11 cellular contexts compared by ENCODE assay signal in genomic region chr15:79640206-79640605, GRCh38.
DNase-seq lines count a peak whose midpoint lies in the region; ATAC-seq and TF ChIP-seq lines count a peak whose summit lies in the region.
"Had no signal": no experiment of that assay in that cellular context is flagged by ENCODE, and none has a peak within 500 bp of the region (broad histone marks: within the 10 kb centered on the region; RNA-seq: fewer than 3 reads in every experiment).

No MANE protein-coding gene starts in this region.

- intact Hi-C loops in thyroid gland (cut with DNase I) = no loop called here

- ATAC-seq in GM18498 (IDR thresholded peaks at IDR 0.05; ENCODE audit: unreplicated experiment) = no peak
- ATAC-seq: activated CD4-positive, CD25-positive, alpha-beta regulatory T cell treated with anti-CD3 and anti-CD28 coated beads, Interleukin-2, amount 50 U/mL, for 24 hours had no signal

- H2AFZ ChIP-seq in osteoblast (ENCODE audit: low read length) = no peak overlapping the region

- H3K9me3 ChIP-seq in osteoblast (ENCODE audit: low read depth, low read length) (no peaks in the 10 kb centered on the region), thyroid gland (no peaks in the 10 kb centered on the region)

- TF ChIP-seq CTCF in fibroblast of mammary gland (conservative IDR thresholded peaks at IDR 0.05; ENCODE audit: control insufficient read depth, insufficient read depth, low read depth, low read length) (no peak), osteoblast (IDR thresholded peaks at IDR 0.05; ENCODE audit: extremely low read depth, low read depth, low read length) (no peak), thyroid gland (IDR thresholded peaks at IDR 0.05) (no peak)

- no peak for TF ChIP-seq POLR2A in thyroid gland (IDR thresholded peaks at IDR 0.05)

- H3K4me2 ChIP-seq in osteoblast (ENCODE audit: insufficient read depth, low read length) = peak overlapping the region; percentile 26

- H3K4me1 ChIP-seq in osteoblast (ENCODE audit: insufficient read depth, low read length) (peaks cover 29% of the 10 kb centered on the region), thyroid gland (no peaks in the 10 kb centered on the region)

- DNase-seq in GM04503 (ENCODE audit: low read depth) (peak; percentile 83), RKO (ENCODE audit: low spot score) (peak; percentile 94), fibroblast of mammary gland (ENCODE audit: low read depth) (peak; percentile 83), osteoblast (ENCODE audit: insufficient read length, low spot score, missing footprints) (peak; percentile 58), thyroid gland (no peak), GM19240 (ENCODE audit: insufficient read length, low spot score) (no peak), ureter (ENCODE audit: low spot score) (no peak)
- DNase-seq: H9, NCI-H1436 had no signal

- 69 to 79% methylated on average over 3 of the region's 3 CpGs for WGBS in thyroid gland, 2 donors

- H3K79me2 ChIP-seq in osteoblast (ENCODE audit: insufficient read depth, low read length) = no peaks in the 10 kb centered on the region

- no peaks in the 10 kb centered on the region for H3K36me3 ChIP-seq in osteoblast (ENCODE audit: insufficient read depth, low read length)
- no peaks in the 10 kb centered on the region for H3K36me3 ChIP-seq in thyroid gland

- no peaks in the 10 kb centered on the region for H3K27me3 ChIP-seq in osteoblast (ENCODE audit: insufficient read depth, low read length)
- H3K27me3 ChIP-seq in thyroid gland = no peaks in the 10 kb centered on the region

- H3K4me3 ChIP-seq in fibroblast of mammary gland (ENCODE audit: control insufficient read depth, low read depth, low read length) = no peak overlapping the region
- no peak overlapping the region for H3K4me3 ChIP-seq in osteoblast (ENCODE audit: insufficient read depth, low read length)
- no peak overlapping the region for H3K4me3 ChIP-seq in thyroid gland (replicated peaks in 1 of 3)

- H4K20me1 ChIP-seq in osteoblast (ENCODE audit: insufficient read depth, low read length) = no peaks in the 10 kb centered on the region

- H3K27ac ChIP-seq in osteoblast (ENCODE audit: low read depth, low read length) (peak overlapping the region; percentile 23), thyroid gland (no peak overlapping the region)

Comparison
In these comparisons a context has a peak if more than half of its experiments do, and no peak if none do; other contexts are left out.
1. DNase-seq: peak in GM04503 (single experiment), RKO (single experiment), fibroblast of mammary gland (single experiment) and osteoblast (single experiment); none in thyroid gland (0 of 2), GM19240 (single experiment) and ureter (single experiment).